8 cellular contexts compared by ENCODE assay signal in the genomic region with DNA sequence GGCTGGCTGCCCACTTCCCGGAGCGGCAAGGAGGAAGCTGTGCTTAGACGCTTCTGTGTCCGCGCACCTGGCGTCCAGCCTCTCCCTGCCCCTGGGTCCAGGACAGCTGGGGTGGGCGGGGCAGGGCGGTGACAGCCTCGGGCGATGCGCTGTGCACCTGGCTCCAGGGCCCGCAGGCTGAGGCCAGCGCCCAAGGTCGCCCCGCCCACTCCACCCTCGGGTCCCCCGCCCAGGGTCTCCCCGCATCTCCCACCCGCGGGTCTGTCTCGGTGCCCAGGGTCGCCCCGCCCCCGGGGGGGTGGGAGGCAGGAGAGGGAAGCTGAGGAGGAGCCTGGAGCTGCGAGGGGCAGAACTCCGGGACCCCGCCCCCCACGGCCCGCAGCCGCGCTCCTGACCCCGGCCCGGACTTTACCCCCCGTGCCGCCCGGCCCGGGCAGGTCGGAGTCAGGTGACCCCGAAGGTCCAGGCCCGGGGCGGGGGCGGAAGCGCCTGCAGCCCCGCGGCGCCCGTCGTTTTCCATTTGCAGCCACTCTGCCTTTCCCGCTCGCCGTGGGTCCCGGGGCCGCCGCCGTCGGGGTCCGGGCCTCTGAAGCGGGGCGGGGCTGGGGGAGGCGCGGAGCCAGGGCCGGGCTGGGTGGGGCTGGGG. TPM values are rescaled to one million over a fixed set of nuclear protein-coding genes. Genes with fewer than 3 reads are reported as not detected.
DNase-seq lines count a peak whose midpoint lies in the region; ATAC-seq and TF ChIP-seq lines count a peak whose summit lies in the region.

ENTPD8 (minus strand) TSS at position 69 of the 646 bp plus-strand sequence. CDS start 3,072 bp downstream, outside the sequence.

- intact Hi-C loops in body of pancreas (cut with DNase I) = loop anchor here (10.0 kb wide), 1 partner anchor 157 kb away; no protein-coding TSS in a partner anchor

- TF ChIP-seq EP300 in upper lobe of left lung (IDR thresholded peaks at IDR 0.05) = no peak

- H3K27ac ChIP-seq in body of pancreas (peak within 1 kb of the TSS in 2 of 4 donors; percentile 23 to 59), upper lobe of left lung (no peak within 1 kb of the TSS)

- H3K9ac ChIP-seq in ES-I3 (ENCODE audit: low read depth, low read length) = peak within 1 kb of the TSS; percentile 49

- peak within 1 kb of the TSS; percentile 9 to 70 for H3K4me3 ChIP-seq in body of pancreas
- H3K4me3 ChIP-seq in upper lobe of left lung = peak within 1 kb of the TSS; percentile 5 to 52 (median 43)

- ATAC-seq in body of pancreas (peak; percentile 79), upper lobe of left lung (ENCODE audit: low FRiP score in 2 of 2) (peak; percentile 7 to 11), GM21390 (IDR thresholded peaks at IDR 0.05; ENCODE audit: unreplicated experiment) (no peak), GM18861 (IDR thresholded peaks at IDR 0.05; ENCODE audit: unreplicated experiment) (no peak), HG02610 (IDR thresholded peaks at IDR 0.05; ENCODE audit: unreplicated experiment) (no peak)

- no peaks in the 10 kb centered on the region for H3K9me3 ChIP-seq in ES-I3 (ENCODE audit: control insufficient read depth, insufficient read depth, low read length)
- no peaks in the 10 kb centered on the region for H3K9me3 ChIP-seq in body of pancreas
- H3K9me3 ChIP-seq in upper lobe of left lung = no peaks in the 10 kb centered on the region

- H3K36me3 ChIP-seq in ES-I3 (ENCODE audit: insufficient read depth, low read length) (no peaks in the 10 kb centered on the region), body of pancreas (replicated peaks in 1 of 2; ENCODE audit: insufficient read depth in 1 of 2, low read depth in 2 of 2) (no peaks in the 10 kb centered on the region), upper lobe of left lung (no peaks in the 10 kb centered on the region)

- 0 out of 2 replicates have a peak, but pooled peaks cover 3% of the 10 kb centered on the region for H3K4me1 ChIP-seq in ES-I3 (ENCODE audit: insufficient read depth, low read length)
- H3K4me1 ChIP-seq in body of pancreas = peaks cover 36% of the 10 kb centered on the region
- peaks cover 10 to 20% (median 17%) of the 10 kb centered on the region in 4 donors for H3K4me1 ChIP-seq in upper lobe of left lung

- DNase-seq in NCI-H1930 (lab: John Stamatoyannopoulos, UW) (peak; percentile 63 to 66), body of pancreas (peak; percentile 83 to 92 (median 92)), left kidney (ENCODE audit: low read depth, low spot score) (peak; percentile 79), upper lobe of left lung (peak; percentile 51 to 90)

- H3K27me3 ChIP-seq in body of pancreas (no peaks in the 10 kb centered on the region), upper lobe of left lung (peaks cover 0 to 8% (median 2%) of the 10 kb centered on the region in 4 donors)

- TF ChIP-seq CTCF in body of pancreas (IDR thresholded peaks at IDR 0.05) (no peak), upper lobe of left lung (IDR thresholded peaks at IDR 0.05) (no peak)

- TF ChIP-seq POLR2A in body of pancreas (IDR thresholded peaks at IDR 0.05) (no peak), upper lobe of left lung (IDR thresholded peaks at IDR 0.05) (no peak)

- 0% methylated on average over 41 of the region's 62 CpGs; no CpG with 5 or more reads in 1 of the 2 donors for WGBS in body of pancreas, 2 donors
- WGBS in upper lobe of left lung, 2 donors = 0% methylated on average over 3 to 7 of the region's 62 CpGs

RNA-seq across cellular contexts. Expression of gene ENTPD8, which starts in this region (rescaled TPM):
- total RNA-seq in body of pancreas = 1 to 10 TPM; 2.0 to 2.3 TPM
- under 1 TPM in 2 of 6 donors, not detected in 4; 0.15 to 0.17 TPM for total RNA-seq in upper lobe of left lung

Comparison
In these comparisons a context has a peak if more than half of its experiments do, and no peak if none do; other contexts are left out.
1. Peak in DNase-seq, ATAC-seq and H3K4me3 ChIP-seq in upper lobe of left lung; RNA of the gene not detected or under 1 TPM.